ENCODE assay signal across 25 cellular contexts in genomic region chr14:71618716-71619115, GRCh38.
A peak's percentile ranks its signal among the peaks of the same experiment; 100 is the strongest.
DNase-seq lines count a peak whose midpoint lies in the region; ATAC-seq and TF ChIP-seq lines count a peak whose summit lies in the region.
"Had no signal": no experiment of that assay in that cellular context is flagged by ENCODE, and none has a peak within 500 bp of the region (broad histone marks: within the 10 kb centered on the region; RNA-seq: fewer than 3 reads in every experiment).

No MANE protein-coding gene starts in this region.

- H3K36me3 ChIP-seq in HEK293 (ENCODE audit: control insufficient read depth in 2 of 2, insufficient read depth in 1 of 2, low read length in 2 of 2) (no peaks in the 10 kb centered on the region), SJCRH30 (no peaks in the 10 kb centered on the region), SK-N-SH (replicated peaks in 1 of 2; ENCODE audit: control insufficient read depth in 1 of 2, insufficient read depth in 2 of 2, low read length in 1 of 2) (peaks cover 3 to 7% of the 10 kb centered on the region in 2 experiments)

- 94% methylated on average over 5 of the region's 5 CpGs for WGBS in SK-N-SH (ENCODE audit: low lambda C conversion rate)

- no peak for TF ChIP-seq CTCF in HEK293 (tag by site-specific recombination; IDR thresholded peaks at IDR 0.05)
- no peak for TF ChIP-seq CTCF in SK-N-SH (IDR thresholded peaks at IDR 0.05)

- H3K4me3 Mint-ChIP-seq in T-helper 2 cell treated with Interferon-gamma antibody and Interleukin-4, amounts not matched to agents 5 μg/mL and 100 μg/mL, for 36 hours, result no peak overlapping the region
- H3K4me3 Mint-ChIP-seq in activated T-helper 17 cell treated with anti-CD3 and anti-CD28 coated beads, Interleukin-2, amount 50 U/mL, for 72 hours, result no peak overlapping the region
- H3K4me3 Mint-ChIP-seq: CD4-positive, alpha-beta memory T cell had no signal

- peaks cover 11% of the 10 kb centered on the region for H3K4me1 Mint-ChIP-seq in T-helper 2 cell treated with Interferon-gamma antibody and Interleukin-4, amounts not matched to agents 5 μg/mL and 100 μg/mL, for 36 hours (ENCODE audit: low read depth)
- H3K4me1 Mint-ChIP-seq in activated T-helper 17 cell treated with anti-CD3 and anti-CD28 coated beads, Interleukin-2, amount 50 U/mL, for 72 hours, result peaks cover 8% of the 10 kb centered on the region

- H3K27me3 ChIP-seq in SJCRH30 (no peaks in the 10 kb centered on the region), SK-N-SH (ENCODE audit: insufficient read depth) (no peaks in the 10 kb centered on the region)
- H3K27me3 ChIP-seq: BLaER1 treated with 17β-estradiol and CSF1 and Interleukin-3, amounts not matched to agents 10 nM and 100 nM had no signal

- no peak overlapping the region for H3K4me3 ChIP-seq in HEK293 (ENCODE audit: low read depth, low read length)
- H3K4me3 ChIP-seq in SJCRH30, result no peak overlapping the region
- no peak overlapping the region for H3K4me3 ChIP-seq in SK-N-SH (ENCODE audit: low read depth in 2 of 2, low read length in 1 of 2)
- H3K4me3 ChIP-seq: BLaER1 treated with 17β-estradiol and CSF1 and Interleukin-3, amounts not matched to agents 10 nM and 100 nM had no signal

- no peak for ATAC-seq in HG03378 (IDR thresholded peaks at IDR 0.05; ENCODE audit: unreplicated experiment)
- ATAC-seq in activated T-helper 17 cell treated with anti-CD3 and anti-CD28 coated beads, Interleukin-2, amount 50 U/mL, for 72 hours (replicated peaks), result no peak
- ATAC-seq: PC-3 had no signal

- no peaks in the 10 kb centered on the region for H3K9me3 Mint-ChIP-seq in T-helper 2 cell treated with Interferon-gamma antibody and Interleukin-4, amounts not matched to agents 5 μg/mL and 100 μg/mL, for 36 hours
- no peaks in the 10 kb centered on the region for H3K9me3 Mint-ChIP-seq in activated T-helper 17 cell treated with anti-CD3 and anti-CD28 coated beads, Interleukin-2, amount 50 U/mL, for 72 hours

- peaks cover 35% of the 10 kb centered on the region for H3K79me2 ChIP-seq in SK-N-SH (ENCODE audit: insufficient read depth)

- H2AFZ ChIP-seq in SK-N-SH (ENCODE audit: low read depth), result no peak overlapping the region

- H3K27ac ChIP-seq in HEK293 (ENCODE audit: extremely low read depth, low read depth, low read length), result no peak overlapping the region
- H3K27ac ChIP-seq in SJCRH30, result no peak overlapping the region
- H3K27ac ChIP-seq in SK-N-SH (ENCODE audit: low read depth in 2 of 2, low read length in 1 of 2), result no peak overlapping the region
- H3K27ac ChIP-seq: 22Rv1; BLaER1 treated with 17β-estradiol and CSF1 and Interleukin-3, amounts not matched to agents 10 nM and 100 nM; KMS-11 had no signal

- POLR2A ChIA-PET in HEK293 (lab: Yijun Ruan, JAX), result interaction anchor here (0.6 kb wide), 1 partner anchor 309 kb away, joined by 3 read pairs; no protein-coding TSS in a partner anchor
- POLR2A ChIA-PET in SK-N-SH (lab: Yijun Ruan, JAX), result no interaction called here

- no peaks in the 10 kb centered on the region for H3K27me3 Mint-ChIP-seq in T-helper 2 cell treated with Interferon-gamma antibody and Interleukin-4, amounts not matched to agents 5 μg/mL and 100 μg/mL, for 36 hours (ENCODE audit: low read depth)
- no peaks in the 10 kb centered on the region for H3K27me3 Mint-ChIP-seq in activated T-helper 17 cell treated with anti-CD3 and anti-CD28 coated beads, Interleukin-2, amount 50 U/mL, for 72 hours
- H3K27me3 Mint-ChIP-seq: CD4-positive, alpha-beta memory T cell had no signal

- CTCF ChIA-PET in HEK293 (lab: Yijun Ruan, JAX) (no interaction called here), SK-N-SH (lab: Yijun Ruan, JAX) (interaction anchor here (0.8 kb wide), 1 partner anchor 24 kb away, joined by 3 read pairs; no protein-coding TSS in a partner anchor)

- no peak for TF ChIP-seq RAD21 in SK-N-SH (IDR thresholded peaks at IDR 0.05; ENCODE audit: low read length)

- no peaks in the 10 kb centered on the region for H3K9me2 ChIP-seq in SK-N-SH

- H3K4me2 ChIP-seq in SK-N-SH, result no peak overlapping the region
- H3K4me2 ChIP-seq: BLaER1 treated with 17β-estradiol and CSF1 and Interleukin-3, amounts not matched to agents 10 nM and 100 nM; KMS-11 had no signal

- peaks cover 13% of the 10 kb centered on the region for H3F3A ChIP-seq in SK-N-SH (replicated peaks; ENCODE audit: insufficient read depth)

- H4K20me1 ChIP-seq in SK-N-SH (ENCODE audit: insufficient read depth), result no peaks in the 10 kb centered on the region

- H3K27ac Mint-ChIP-seq in T-helper 2 cell treated with Interferon-gamma antibody and Interleukin-4, amounts not matched to agents 5 μg/mL and 100 μg/mL, for 36 hours, result peak overlapping the region; percentile 2
- no peak overlapping the region for H3K27ac Mint-ChIP-seq in activated T-helper 17 cell treated with anti-CD3 and anti-CD28 coated beads, Interleukin-2, amount 50 U/mL, for 72 hours
- H3K27ac Mint-ChIP-seq: CD4-positive, alpha-beta memory T cell had no signal

- peaks cover 32% of the 10 kb centered on the region for H3K36me3 Mint-ChIP-seq in T-helper 2 cell treated with Interferon-gamma antibody and Interleukin-4, amounts not matched to agents 5 μg/mL and 100 μg/mL, for 36 hours (ENCODE audit: low read depth)
- H3K36me3 Mint-ChIP-seq in activated T-helper 17 cell treated with anti-CD3 and anti-CD28 coated beads, Interleukin-2, amount 50 U/mL, for 72 hours (ENCODE audit: low read depth), result peaks cover 56% of the 10 kb centered on the region

- H3K4me1 ChIP-seq in HEK293 (ENCODE audit: control insufficient read depth, insufficient read depth, low read length) (peaks cover 7% of the 10 kb centered on the region; the same call in 1 of the 2 replicates), SJCRH30 (no peaks in the 10 kb centered on the region), SK-N-SH (ENCODE audit: control insufficient read depth in 1 of 2, insufficient read depth in 2 of 2, low read depth in 1 of 2, low read length in 1 of 2) (peaks cover 12 to 27% of the 10 kb centered on the region in 2 experiments; a peak in 3 of 4 replicates)
- H3K4me1 ChIP-seq: BLaER1 treated with 17β-estradiol and CSF1 and Interleukin-3, amounts not matched to agents 10 nM and 100 nM had no signal

- no peak for DNase-seq in T-helper 2 cell treated with Interferon-gamma antibody and Interleukin-4, amounts not matched to agents 5 μg/mL and 100 μg/mL, for 36 hours (ENCODE audit: low spot score)
- DNase-seq in T-helper 2 cell (no peak), NOMO-1 treated with dmso at 0.1 percent for 144 hours (lab: John Stamatoyannopoulos, UW; ENCODE audit: unreplicated experiment) (peak; percentile 13), SJCRH30 (no peak), SK-N-SH (no peak)
- DNase-seq: ACHN; Caco-2; CD4-positive, alpha-beta memory T cell; DMS 273 treated with DMSO at 0.1 percent for 48 hours; DMS79 treated with DMSO at 0.1 percent for 48 hours; H7; NCI-H1694; NCI-H2081; NCI-H2171; NCI-H345; NCI-H524 treated with DMSO at 0.1 percent for 48 hours; NCI-H82; PC-3; Right ventricle myocardium superior had no signal

- no peak overlapping the region for H3K9ac ChIP-seq in SK-N-SH
- H3K9ac ChIP-seq: BLaER1 treated with 17β-estradiol and CSF1 and Interleukin-3, amounts not matched to agents 10 nM and 100 nM; KMS-11 had no signal

- no peak for TF ChIP-seq EP300 in SK-N-SH (IDR thresholded peaks at IDR 0.05; ENCODE audit: borderline replicate concordance in 1 of 2, low read depth in 1 of 2, low read length in 1 of 2)

- H3K9me3 ChIP-seq in HEK293 (ENCODE audit: control insufficient read depth, insufficient read depth, low read depth, low read length) (no peaks in the 10 kb centered on the region), SJCRH30 (replicated peaks) (no peaks in the 10 kb centered on the region), SK-N-SH (no peaks in the 10 kb centered on the region)
- H3K9me3 ChIP-seq: BLaER1 treated with 17β-estradiol and CSF1 and Interleukin-3, amounts not matched to agents 10 nM and 100 nM; Caco-2 had no signal

TF ChIP-seq in HEK293, 187 proteins besides CTCF, POLR2A, EP300 and RAD21:
- peak; percentile 41; the same call in 1 of the 2 replicates for TF ChIP-seq OSR2 (tag by site-specific recombination; IDR thresholded peaks at IDR 0.05)
- TF ChIP-seq GLI4 (tag by site-specific recombination; IDR thresholded peaks at IDR 0.05), result no peak

TF ChIP-seq in SK-N-SH, 30 proteins besides CTCF, POLR2A, EP300 and RAD21:
- no peak for TF ChIP-seq EZH2phosphoT487 (IDR thresholded peaks at IDR 0.05; ENCODE audit: borderline replicate concordance, low read depth)
